8 cellular contexts compared by ENCODE assay signal in genomic region chrX:152830312-152831305, GRCh38. TPM values are rescaled to one million over a fixed set of nuclear protein-coding genes. Genes with fewer than 3 reads are reported as not detected.
DNase-seq lines count a peak whose midpoint lies in the region; ATAC-seq, FAIRE-seq and TF ChIP-seq lines count a peak whose summit lies in the region.

Gene CETN2, minus strand, starts transcription at chrX:152830757. Its CDS starts 47 bp downstream, at chrX:152830710.
Gene NSDHL, plus strand, starts transcription at chrX:152831063. Its CDS starts 15,262 bp downstream, at chrX:152846325.

- H3K4me1 ChIP-seq in endodermal cell (ENCODE audit: control insufficient read depth, insufficient read depth, low read length) (no peaks in the 10 kb centered on the region), mesendoderm (ENCODE audit: control insufficient read depth, low read depth, low read length) (no peaks in the 10 kb centered on the region)

- H3K27ac ChIP-seq in endodermal cell (ENCODE audit: low read depth, low read length) (peak within 1 kb of the TSS; percentile 53), mesendoderm (ENCODE audit: low read depth, low read length) (no peak within 1 kb of the TSS)

- peak; percentile 99 for ATAC-seq in GM21367 (IDR thresholded peaks at IDR 0.05; ENCODE audit: unreplicated experiment)
- ATAC-seq in activated CD8-positive, alpha-beta memory T cell treated with anti-CD3 and anti-CD28 coated beads, Interleukin-2, amount 10 ng/mL, durations not matched to agents 7 days and 5 days = peak; percentile 97

- CTCF ChIA-PET in activated CD8-positive, alpha-beta memory T cell treated with anti-CD3 and anti-CD28 coated beads, Interleukin-2, amount 10 ng/mL, durations not matched to agents 7 days and 5 days (lab: Charles Lee) = interaction anchor here (0.8 to 1.9 kb wide), 2 partner anchors 9 to 14 kb away, joined by 3 to 5 read pairs; no protein-coding TSS in a partner anchor

- no peak within 1 kb of the TSS for H4K5ac ChIP-seq in mesendoderm (ENCODE audit: low read length)

- H3K23ac ChIP-seq in mesendoderm (ENCODE audit: low read length) = no peak within 1 kb of the TSS

- peaks cover 3% of the 10 kb centered on the region for H3K79me1 ChIP-seq in mesendoderm (ENCODE audit: low read length)

- peaks cover 20% of the 10 kb centered on the region for H3K4me1 Mint-ChIP-seq in activated CD8-positive, alpha-beta memory T cell treated with anti-CD3 and anti-CD28 coated beads, Interleukin-2, amount 10 ng/mL, durations not matched to agents 7 days and 5 days
- no peaks in the 10 kb centered on the region for H3K4me1 Mint-ChIP-seq in endodermal cell

- no peaks in the 10 kb centered on the region for H3K27me3 ChIP-seq in endodermal cell (ENCODE audit: control insufficient read depth, insufficient read depth, low read length, poor library complexity, severe bottlenecking)
- H3K27me3 ChIP-seq in mesendoderm (ENCODE audit: insufficient read depth, low read length, poor library complexity) = no peaks in the 10 kb centered on the region

- H3K79me2 ChIP-seq in mesendoderm (ENCODE audit: control insufficient read depth, insufficient read depth, low read length) = peaks cover 29% of the 10 kb centered on the region

- H3K27me3 Mint-ChIP-seq in activated CD8-positive, alpha-beta memory T cell treated with anti-CD3 and anti-CD28 coated beads, Interleukin-2, amount 10 ng/mL, durations not matched to agents 7 days and 5 days = no peaks in the 10 kb centered on the region
- peaks cover 1% of the 10 kb centered on the region for H3K27me3 Mint-ChIP-seq in endodermal cell (ENCODE audit: insufficient read depth)

- H2BK5ac ChIP-seq in mesendoderm (ENCODE audit: low read length) = no peak within 1 kb of the TSS

- WGBS in endodermal cell (ENCODE audit: insufficient coverage in 1 of 2, insufficient read length in 1 of 2), 2 experiments = 0% methylated on average over 70 of the region's 71 CpGs; no CpG with 5 or more reads in 1 of the 2 experiments
- no CpG with 5 or more reads among the region's 71 CpGs for WGBS in mesendoderm (ENCODE audit: extremely low coverage, insufficient coverage, low lambda C conversion rate)

- H3K56ac ChIP-seq in mesendoderm (ENCODE audit: low read length) = peak within 1 kb of the TSS; percentile 92

- H3K4me3 Mint-ChIP-seq in activated CD8-positive, alpha-beta memory T cell treated with anti-CD3 and anti-CD28 coated beads, Interleukin-2, amount 10 ng/mL, durations not matched to agents 7 days and 5 days = peak within 1 kb of the TSS; percentile 88
- peak within 1 kb of the TSS; percentile 91 for H3K4me3 Mint-ChIP-seq in endodermal cell

- H2BK15ac ChIP-seq in mesendoderm (replicated peaks; ENCODE audit: low read depth) = no peak within 1 kb of the TSS

- TF ChIP-seq CTCF in endodermal cell (conservative IDR thresholded peaks at IDR 0.05) = no peak

- FAIRE-seq in HTR-8/SVneo (lab: Jason Lieb, UNC) = peak; percentile 90

- H3K4me3 ChIP-seq in endodermal cell (ENCODE audit: low read length) (peak within 1 kb of the TSS; percentile 92), mesendoderm (ENCODE audit: low read length) (peak within 1 kb of the TSS; percentile 85)

- DNase-seq in COLO829 (ENCODE audit: low spot score) (peak; percentile 97), HTR-8/SVneo (ENCODE audit: insufficient read length, low spot score) (peak; percentile 88), NOMO-1 treated with dmso at 0.1 percent for 144 hours (lab: John Stamatoyannopoulos, UW; ENCODE audit: unreplicated experiment) (peak; percentile 87), endodermal cell (peak; percentile 97), mesendoderm (peak; percentile 97)
- DNase-seq in activated CD8-positive, alpha-beta memory T cell treated with anti-CD3 and anti-CD28 coated beads, Interleukin-2, amount 10 ng/mL, durations not matched to agents 7 days and 5 days = peak; percentile 96
- DNase-seq in stimulated activated CD8-positive, alpha-beta memory T cell treated with anti-CD3 and anti-CD28 coated beads, Interleukin-15, amount 100 ng/mL, for 1 hour (ENCODE audit: low read depth) = peak; percentile 75

- H3K9me3 Mint-ChIP-seq in activated CD8-positive, alpha-beta memory T cell treated with anti-CD3 and anti-CD28 coated beads, Interleukin-2, amount 10 ng/mL, durations not matched to agents 7 days and 5 days (ENCODE audit: low read depth) = no peaks in the 10 kb centered on the region
- peaks cover 86% of the 10 kb centered on the region for H3K9me3 Mint-ChIP-seq in endodermal cell

- no peak within 1 kb of the TSS for H2BK120ac ChIP-seq in mesendoderm (ENCODE audit: low read depth, low read length)

- H3K36me3 Mint-ChIP-seq in activated CD8-positive, alpha-beta memory T cell treated with anti-CD3 and anti-CD28 coated beads, Interleukin-2, amount 10 ng/mL, durations not matched to agents 7 days and 5 days = peaks cover 7% of the 10 kb centered on the region
- H3K36me3 Mint-ChIP-seq in endodermal cell (ENCODE audit: low read depth) = peaks cover 38% of the 10 kb centered on the region

- peak within 1 kb of the TSS; percentile 88 for H3K27ac Mint-ChIP-seq in activated CD8-positive, alpha-beta memory T cell treated with anti-CD3 and anti-CD28 coated beads, Interleukin-2, amount 10 ng/mL, durations not matched to agents 7 days and 5 days
- H3K27ac Mint-ChIP-seq in endodermal cell = peak within 1 kb of the TSS; percentile 97

- H3K36me3 ChIP-seq in endodermal cell (ENCODE audit: control insufficient read depth, insufficient read depth, low read length) (peaks cover 24% of the 10 kb centered on the region), mesendoderm (ENCODE audit: control insufficient read depth, insufficient read depth, low read length) (no peaks in the 10 kb centered on the region)

- no peak within 1 kb of the TSS for H3K18ac ChIP-seq in mesendoderm (ENCODE audit: low read length)

- H3K4ac ChIP-seq in mesendoderm (ENCODE audit: low read depth, low read length) = peak within 1 kb of the TSS; percentile 42

- no peak within 1 kb of the TSS for H2AK5ac ChIP-seq in mesendoderm (ENCODE audit: low read length)

- H3K9me3 ChIP-seq in endodermal cell (ENCODE audit: control insufficient read depth, low read length) = no peaks in the 10 kb centered on the region

- H4K8ac ChIP-seq in mesendoderm (ENCODE audit: low read depth, low read length) = no peak within 1 kb of the TSS

- H3K4me2 ChIP-seq in mesendoderm (ENCODE audit: low read length) = peak within 1 kb of the TSS; percentile 57

- peak within 1 kb of the TSS; percentile 90 for H3K9ac ChIP-seq in endodermal cell (ENCODE audit: extremely low read depth, low read length, poor library complexity, severe bottlenecking)
- H3K9ac ChIP-seq in mesendoderm (ENCODE audit: low read length) = peak within 1 kb of the TSS; percentile 86

RNA-seq across cellular contexts. Expression of gene CETN2, which starts in this region (rescaled TPM):
- total RNA-seq in activated CD8-positive, alpha-beta memory T cell treated with anti-CD3 and anti-CD28 coated beads, Interleukin-2, amount 10 ng/mL, durations not matched to agents 7 days and 5 days = 1 to 10 TPM; 5.9 to 8.7 TPM
- 10 to 100 TPM; 44.1 to 54.3 TPM for total RNA-seq in endodermal cell
- 76.6 TPM for polyA plus RNA-seq in endodermal cell (2013, experiment 1 of 2)
- 74.4 TPM for polyA plus RNA-seq in endodermal cell (2013, experiment 2 of 2)
- polyA plus RNA-seq in mesendoderm (2013, experiment 1 of 2) = 46.6 TPM
- polyA plus RNA-seq in mesendoderm (2013, experiment 2 of 2) = 46.8 TPM

RNA-seq across cellular contexts. Expression of gene NSDHL, which starts in this region (rescaled TPM):
- total RNA-seq in activated CD8-positive, alpha-beta memory T cell treated with anti-CD3 and anti-CD28 coated beads, Interleukin-2, amount 10 ng/mL, durations not matched to agents 7 days and 5 days = 10 to 100 TPM; 16.3 to 24.8 TPM
- total RNA-seq in endodermal cell = 10 to 100 TPM; 25.8 to 34.8 TPM
- polyA plus RNA-seq in endodermal cell (2013, experiment 1 of 2) = 42.1 TPM
- polyA plus RNA-seq in endodermal cell (2013, experiment 2 of 2) = 39.3 TPM
- polyA plus RNA-seq in mesendoderm (2013, experiment 1 of 2) = 43.8 TPM
- 43.9 TPM for polyA plus RNA-seq in mesendoderm (2013, experiment 2 of 2)

Comparison
In these comparisons a context has a peak if more than half of its experiments do, and no peak if none do; other contexts are left out.
1. RNA of gene CETN2 (total RNA-seq): 44.1 to 54.3 TPM in endodermal cell; 5.9 to 8.7 TPM in activated CD8-positive, alpha-beta memory T cell treated with anti-CD3 and anti-CD28 coated beads, Interleukin-2, amount 10 ng/mL, durations not matched to agents 7 days and 5 days; every median in the first group is over 4 times any median in the second.
2. Peak in every context shown above with its lines, with median percentiles within 50 percentile points of each other: DNase-seq.